ENCODE assay signal across 30 cellular contexts in genomic region chr5:10615693-10616092, GRCh38.
"Had no signal": no experiment of that assay in that cellular context is flagged by ENCODE, and none has a peak within 500 bp of the region (broad histone marks: within the 10 kb centered on the region; RNA-seq: fewer than 3 reads in every experiment).

No MANE protein-coding gene starts in this region.

- H3K27me3 Mint-ChIP-seq: activated CD4-positive, alpha-beta memory T cell treated with anti-CD3 and anti-CD28 coated beads for 36 hours; activated CD4-positive, alpha-beta T cell treated with anti-CD3 and anti-CD28 coated beads for 36 hours; activated CD4-positive, alpha-beta T cell treated with anti-CD3 and anti-CD28 coated beads, Interleukin-2, amount 10 ng/mL, durations not matched to agents 24 days and 14 days; activated naive CD4-positive, alpha-beta T cell treated with anti-CD3 and anti-CD28 coated beads, Interleukin-2, amount 50 U/mL, for 24 hours; activated naive CD8-positive, alpha-beta T cell treated with anti-CD3 and anti-CD28 coated beads for 36 hours; activated naive CD8-positive, alpha-beta T cell treated with anti-CD3 and anti-CD28 coated beads, Interleukin-2, amount 50 U/mL, for 24 hours; effector memory CD8-positive, alpha-beta T cell; T-cell had no signal

- H3K27ac Mint-ChIP-seq: activated CD4-positive, alpha-beta memory T cell treated with anti-CD3 and anti-CD28 coated beads for 36 hours; activated CD4-positive, alpha-beta T cell treated with anti-CD3 and anti-CD28 coated beads for 36 hours; activated CD4-positive, alpha-beta T cell treated with anti-CD3 and anti-CD28 coated beads, Interleukin-2, amount 10 ng/mL, durations not matched to agents 24 days and 14 days; activated naive CD4-positive, alpha-beta T cell treated with anti-CD3 and anti-CD28 coated beads for 36 hours; activated naive CD4-positive, alpha-beta T cell treated with anti-CD3 and anti-CD28 coated beads, Interleukin-2, amount 50 U/mL, for 24 hours; activated naive CD8-positive, alpha-beta T cell treated with anti-CD3 and anti-CD28 coated beads for 36 hours; activated naive CD8-positive, alpha-beta T cell treated with anti-CD3 and anti-CD28 coated beads, Interleukin-2, amount 50 U/mL, for 24 hours; activated T-helper 1 cell treated with anti-CD3 and anti-CD28 coated beads, Interleukin-12 subunit alpha, Interleukin-12 subunit beta, Interleukin-2, Interleukin-4 antibody, amounts not matched to agents 30 ng/mL and 10 ng/mL and 1 ng/mL, durations not matched to agents 14 hours and 24 hours and 36 hours; activated T-helper 2 cell treated with anti-CD3 and anti-CD28 coated beads, Interferon-gamma antibody, Interleukin-2, Interleukin-4, amounts not matched to agents 10 μg/mL and 5 μg/mL and 100 μg/mL, durations not matched to agents 14 hours and 24 hours and 36 hours; effector memory CD8-positive, alpha-beta T cell; T-cell; T-helper 1 cell treated with Interleukin-12 subunit alpha and Interleukin-12 subunit beta and Interleukin-4 antibody, amounts not matched to agents 30 μg/mL and 1 μg/mL, for 36 hours; T-helper 2 cell treated with Interferon-gamma antibody and Interleukin-4, amounts not matched to agents 5 μg/mL and 100 μg/mL, for 36 hours had no signal

- H3K4me1 Mint-ChIP-seq: activated naive CD4-positive, alpha-beta T cell treated with anti-CD3 and anti-CD28 coated beads, Interleukin-2, amount 50 U/mL, for 24 hours; T-cell had no signal

- H3K9me3 Mint-ChIP-seq: activated CD4-positive, alpha-beta memory T cell treated with anti-CD3 and anti-CD28 coated beads for 36 hours; activated CD4-positive, alpha-beta T cell treated with anti-CD3 and anti-CD28 coated beads, Interleukin-2, amount 10 ng/mL, durations not matched to agents 24 days and 14 days; activated naive CD4-positive, alpha-beta T cell treated with anti-CD3 and anti-CD28 coated beads for 36 hours; activated naive CD4-positive, alpha-beta T cell treated with anti-CD3 and anti-CD28 coated beads, Interleukin-2, amount 50 U/mL, for 24 hours; activated naive CD8-positive, alpha-beta T cell treated with anti-CD3 and anti-CD28 coated beads for 36 hours; activated naive CD8-positive, alpha-beta T cell treated with anti-CD3 and anti-CD28 coated beads, Interleukin-2, amount 50 U/mL, for 24 hours; activated T-helper 1 cell treated with anti-CD3 and anti-CD28 coated beads, Interleukin-12 subunit alpha, Interleukin-12 subunit beta, Interleukin-2, Interleukin-4 antibody, amounts not matched to agents 30 ng/mL and 10 ng/mL and 1 ng/mL, durations not matched to agents 14 hours and 24 hours and 36 hours; activated T-helper 2 cell treated with anti-CD3 and anti-CD28 coated beads, Interferon-gamma antibody, Interleukin-2, Interleukin-4, amounts not matched to agents 10 μg/mL and 5 μg/mL and 100 μg/mL, durations not matched to agents 14 hours and 24 hours and 36 hours; effector memory CD8-positive, alpha-beta T cell; T-cell; T-helper 1 cell treated with Interleukin-12 subunit alpha and Interleukin-12 subunit beta and Interleukin-4 antibody, amounts not matched to agents 30 μg/mL and 1 μg/mL, for 36 hours; T-helper 2 cell treated with Interferon-gamma antibody and Interleukin-4, amounts not matched to agents 5 μg/mL and 100 μg/mL, for 36 hours had no signal

- DNase-seq: activated CD4-positive, alpha-beta memory T cell treated with anti-CD3 and anti-CD28 coated beads for 36 hours; activated CD4-positive, alpha-beta T cell treated with anti-CD3 and anti-CD28 coated beads for 36 hours; activated CD4-positive, alpha-beta T cell treated with anti-CD3 and anti-CD28 coated beads, Interleukin-2, amount 10 ng/mL, durations not matched to agents 24 days and 14 days; activated CD4-positive, CD25-positive, alpha-beta regulatory T cell; activated CD4-positive, CD25-positive, alpha-beta regulatory T cell treated with anti-CD3 and anti-CD28 coated beads, Interleukin-2, amount 50 U/mL, for 72 hours; activated effector memory CD4-positive, alpha-beta T cell treated with anti-CD3 and anti-CD28 coated beads, Interleukin-2, amount 50 U/mL, for 16 hours; activated naive CD4-positive, alpha-beta T cell treated with anti-CD3 and anti-CD28 coated beads for 36 hours; activated naive CD8-positive, alpha-beta T cell treated with anti-CD3 and anti-CD28 coated beads for 36 hours; activated naive CD8-positive, alpha-beta T cell treated with anti-CD3 and anti-CD28 coated beads, Interleukin-2, amount 50 U/mL, for 24 hours; activated T-cell treated with anti-CD3 and anti-CD28 coated beads, Interleukin-2, amount 50 U/mL, for 1 hour; activated T-cell treated with anti-CD3 and anti-CD28 coated beads, Interleukin-2, amount 50 U/mL, for 48 hours; adrenal gland; amygdala; aorta; body of pancreas; cortex of kidney; dermis blood vessel endothelial cell; effector CD4-positive, alpha-beta T cell; effector memory CD8-positive, alpha-beta T cell; erythroblast; foreskin keratinocyte; heart right ventricle; T-cell; T1000 had no signal

- ATAC-seq: activated CD4-positive, alpha-beta T cell treated with anti-CD3 and anti-CD28 coated beads for 36 hours; activated naive CD8-positive, alpha-beta T cell treated with anti-CD3 and anti-CD28 coated beads, Interleukin-2, amount 50 U/mL, for 24 hours; body of pancreas; effector memory CD8-positive, alpha-beta T cell; foreskin keratinocyte; gastroesophageal sphincter; heart right ventricle; T-cell had no signal

- H3K36me3 Mint-ChIP-seq: activated CD4-positive, alpha-beta memory T cell treated with anti-CD3 and anti-CD28 coated beads for 36 hours; activated naive CD4-positive, alpha-beta T cell treated with anti-CD3 and anti-CD28 coated beads, Interleukin-2, amount 50 U/mL, for 24 hours had no signal

- H3K4me3 Mint-ChIP-seq: activated CD4-positive, alpha-beta memory T cell treated with anti-CD3 and anti-CD28 coated beads for 36 hours; activated CD4-positive, alpha-beta T cell treated with anti-CD3 and anti-CD28 coated beads for 36 hours; activated CD4-positive, alpha-beta T cell treated with anti-CD3 and anti-CD28 coated beads, Interleukin-2, amount 10 ng/mL, durations not matched to agents 24 days and 14 days; activated naive CD4-positive, alpha-beta T cell treated with anti-CD3 and anti-CD28 coated beads for 36 hours; activated naive CD4-positive, alpha-beta T cell treated with anti-CD3 and anti-CD28 coated beads, Interleukin-2, amount 50 U/mL, for 24 hours; activated naive CD8-positive, alpha-beta T cell treated with anti-CD3 and anti-CD28 coated beads for 36 hours; activated naive CD8-positive, alpha-beta T cell treated with anti-CD3 and anti-CD28 coated beads, Interleukin-2, amount 50 U/mL, for 24 hours; activated T-helper 1 cell treated with anti-CD3 and anti-CD28 coated beads, Interleukin-12 subunit alpha, Interleukin-12 subunit beta, Interleukin-2, Interleukin-4 antibody, amounts not matched to agents 30 ng/mL and 10 ng/mL and 1 ng/mL, durations not matched to agents 14 hours and 24 hours and 36 hours; effector memory CD8-positive, alpha-beta T cell; T-cell; T-helper 1 cell treated with Interleukin-12 subunit alpha and Interleukin-12 subunit beta and Interleukin-4 antibody, amounts not matched to agents 30 μg/mL and 1 μg/mL, for 36 hours; T-helper 2 cell treated with Interferon-gamma antibody and Interleukin-4, amounts not matched to agents 5 μg/mL and 100 μg/mL, for 36 hours had no signal
